ENCODE assay signal across 33 cellular contexts in genomic region chr1:6986281-6986680, GRCh38.
"Had no signal": no experiment of that assay in that cellular context is flagged by ENCODE, and none has a peak within 500 bp of the region (broad histone marks: within the 10 kb centered on the region; RNA-seq: fewer than 3 reads in every experiment).

No MANE protein-coding gene starts in this region.

- H3K4me1 Mint-ChIP-seq: activated B cell treated with CpG ODN at 0.5 μM for 24 hours; activated CD4-positive, alpha-beta memory T cell treated with anti-CD3 and anti-CD28 coated beads, Interleukin-2, amount 10 ng/mL, durations not matched to agents 7 days and 5 days; activated CD4-positive, alpha-beta T cell treated with anti-CD3 and anti-CD28 coated beads, Interleukin-2, amount 10 ng/mL, durations not matched to agents 7 days and 5 days; activated CD8-positive, alpha-beta memory T cell treated with anti-CD3 and anti-CD28 coated beads, Interleukin-2, amount 10 ng/mL, durations not matched to agents 7 days and 5 days; activated naive CD4-positive, alpha-beta T cell treated with anti-CD3 and anti-CD28 coated beads, Interleukin-2, amount 10 ng/mL, durations not matched to agents 7 days and 5 days; activated naive CD4-positive, alpha-beta T cell treated with anti-CD3 and anti-CD28 coated beads, Interleukin-2, amount 50 U/mL, for 24 hours; activated naive CD8-positive, alpha-beta T cell treated with anti-CD3 and anti-CD28 coated beads, Interleukin-2, amount 10 ng/mL, durations not matched to agents 7 days and 5 days; activated naive CD8-positive, alpha-beta T cell treated with anti-CD3 and anti-CD28 coated beads, Interleukin-2, amount 50 U/mL, for 24 hours; central memory CD8-positive, alpha-beta T cell had no signal

- H3K4me3 Mint-ChIP-seq: activated B cell treated with CpG ODN at 0.5 μM for 24 hours; activated CD4-positive, alpha-beta memory T cell treated with anti-CD3 and anti-CD28 coated beads, Interleukin-2, amount 10 ng/mL, durations not matched to agents 7 days and 5 days; activated CD4-positive, alpha-beta T cell treated with anti-CD3 and anti-CD28 coated beads, Interleukin-2, amount 10 ng/mL, durations not matched to agents 7 days and 5 days; activated CD8-positive, alpha-beta memory T cell treated with anti-CD3 and anti-CD28 coated beads, Interleukin-2, amount 10 ng/mL, durations not matched to agents 7 days and 5 days; activated CD8-positive, alpha-beta T cell treated with anti-CD3 and anti-CD28 coated beads, Interleukin-2, amount 10 ng/mL, durations not matched to agents 7 days and 5 days; activated naive CD4-positive, alpha-beta T cell treated with anti-CD3 and anti-CD28 coated beads, Interleukin-2, amount 10 ng/mL, durations not matched to agents 7 days and 5 days; activated naive CD4-positive, alpha-beta T cell treated with anti-CD3 and anti-CD28 coated beads, Interleukin-2, amount 50 U/mL, for 24 hours; activated naive CD8-positive, alpha-beta T cell; activated naive CD8-positive, alpha-beta T cell treated with anti-CD3 and anti-CD28 coated beads, Interleukin-2, amount 10 ng/mL, durations not matched to agents 7 days and 5 days; activated naive CD8-positive, alpha-beta T cell treated with anti-CD3 and anti-CD28 coated beads, Interleukin-2, amount 50 U/mL, for 24 hours; activated T-cell treated with anti-CD3 and anti-CD28 coated beads, Interleukin-2, amount 50 U/mL, for 24 hours; central memory CD8-positive, alpha-beta T cell; T-helper 1 cell treated with Interleukin-12 subunit alpha and Interleukin-12 subunit beta and Interleukin-4 antibody, amounts not matched to agents 30 μg/mL and 1 μg/mL, for 36 hours; T-helper 2 cell treated with Interferon-gamma antibody and Interleukin-4, amounts not matched to agents 5 μg/mL and 100 μg/mL, for 36 hours had no signal

- H3K27me3 ChIP-seq: ascending aorta, cardiac muscle cell had no signal

- H3K27ac ChIP-seq: ascending aorta, cardiac muscle cell, VCaP had no signal

- ATAC-seq: activated CD8-positive, alpha-beta memory T cell treated with anti-CD3 and anti-CD28 coated beads, Interleukin-2, amount 10 ng/mL, durations not matched to agents 7 days and 5 days; activated CD8-positive, alpha-beta T cell treated with anti-CD3 and anti-CD28 coated beads, Interleukin-2, amount 10 ng/mL, durations not matched to agents 7 days and 5 days; activated naive CD8-positive, alpha-beta T cell treated with anti-CD3 and anti-CD28 coated beads, Interleukin-2, amount 50 U/mL, for 24 hours had no signal

- DNase-seq: activated B cell treated with CpG ODN at 0.5 μM for 24 hours; activated CD4-positive, alpha-beta memory T cell treated with anti-CD3 and anti-CD28 coated beads, Interleukin-2, amount 10 ng/mL, durations not matched to agents 7 days and 5 days; activated CD4-positive, alpha-beta T cell treated with anti-CD3 and anti-CD28 coated beads for 48 hours; activated CD4-positive, alpha-beta T cell treated with anti-CD3 and anti-CD28 coated beads, Interleukin-2, amount 10 ng/mL, durations not matched to agents 7 days and 5 days; activated CD4-positive, alpha-beta T cell treated with anti-CD3 and anti-CD28 coated beads, Interleukin-2, amount 50 U/mL, for 48 hours; activated CD4-positive, CD25-positive, alpha-beta regulatory T cell treated with anti-CD3 and anti-CD28 coated beads, Interleukin-2, amount 50 U/mL, for 72 hours; activated CD8-positive, alpha-beta memory T cell treated with anti-CD3 and anti-CD28 coated beads for 24 hours; activated CD8-positive, alpha-beta memory T cell treated with anti-CD3 and anti-CD28 coated beads, Interleukin-2, amount 10 ng/mL, durations not matched to agents 7 days and 5 days; activated CD8-positive, alpha-beta memory T cell treated with anti-CD3 and anti-CD28 coated beads, Interleukin-2, amount 50 U/mL, for 48 hours; activated CD8-positive, alpha-beta T cell treated with anti-CD3 and anti-CD28 coated beads, Interleukin-2, amount 10 ng/mL, durations not matched to agents 7 days and 5 days; activated effector memory CD4-positive, alpha-beta T cell treated with Interleukin-2 at 50 U/mL for 16 hours; activated gamma-delta T cell; activated naive CD4-positive, alpha-beta T cell treated with anti-CD3 and anti-CD28 coated beads, Interleukin-2, amount 10 ng/mL, durations not matched to agents 7 days and 5 days; activated naive CD4-positive, alpha-beta T cell treated with Interleukin-2 at 50 U/mL for 16 hours; activated naive CD8-positive, alpha-beta T cell treated with anti-CD3 and anti-CD28 coated beads, Interleukin-2, amount 10 ng/mL, durations not matched to agents 7 days and 5 days; activated naive CD8-positive, alpha-beta T cell treated with anti-CD3 and anti-CD28 coated beads, Interleukin-2, amount 50 U/mL, for 24 hours; activated T-cell treated with anti-CD3 and anti-CD28 coated beads, Interleukin-2, amount 50 U/mL, for 24 hours; activated T-cell treated with anti-CD3 and anti-CD28 coated beads, Interleukin-2, amount 50 U/mL, for 48 hours; amygdala; anterior cingulate cortex; cerebellar nuclear complex; T-helper 1 cell; T-helper 2 cell; T-helper 9 cell had no signal

- H3K9me3 ChIP-seq: ascending aorta had no signal

- H3K36me3 Mint-ChIP-seq: activated CD8-positive, alpha-beta memory T cell treated with anti-CD3 and anti-CD28 coated beads, Interleukin-2, amount 10 ng/mL, durations not matched to agents 7 days and 5 days; activated naive CD4-positive, alpha-beta T cell treated with anti-CD3 and anti-CD28 coated beads, Interleukin-2, amount 10 ng/mL, durations not matched to agents 7 days and 5 days; activated naive CD4-positive, alpha-beta T cell treated with anti-CD3 and anti-CD28 coated beads, Interleukin-2, amount 50 U/mL, for 24 hours; activated naive CD8-positive, alpha-beta T cell; activated naive CD8-positive, alpha-beta T cell treated with anti-CD3 and anti-CD28 coated beads, Interleukin-2, amount 10 ng/mL, durations not matched to agents 7 days and 5 days had no signal

- H3K4me1 ChIP-seq: ascending aorta had no signal

- H3K4me3 ChIP-seq: ascending aorta, cardiac muscle cell had no signal

- H3K9me3 Mint-ChIP-seq: activated B cell treated with CpG ODN at 0.5 μM for 24 hours; activated CD4-positive, alpha-beta memory T cell treated with anti-CD3 and anti-CD28 coated beads, Interleukin-2, amount 10 ng/mL, durations not matched to agents 7 days and 5 days; activated CD4-positive, alpha-beta T cell treated with anti-CD3 and anti-CD28 coated beads, Interleukin-2, amount 10 ng/mL, durations not matched to agents 7 days and 5 days; activated naive CD4-positive, alpha-beta T cell treated with anti-CD3 and anti-CD28 coated beads, Interleukin-2, amount 10 ng/mL, durations not matched to agents 7 days and 5 days; activated naive CD4-positive, alpha-beta T cell treated with anti-CD3 and anti-CD28 coated beads, Interleukin-2, amount 50 U/mL, for 24 hours; activated naive CD8-positive, alpha-beta T cell treated with anti-CD3 and anti-CD28 coated beads, Interleukin-2, amount 10 ng/mL, durations not matched to agents 7 days and 5 days; activated T-cell treated with anti-CD3 and anti-CD28 coated beads, Interleukin-2, amount 50 U/mL, for 24 hours; activated T-helper 2 cell treated with anti-CD3 and anti-CD28 coated beads, Interferon-gamma antibody, Interleukin-2, Interleukin-4, amounts not matched to agents 10 μg/mL and 5 μg/mL and 100 μg/mL, durations not matched to agents 14 hours and 24 hours and 36 hours; central memory CD8-positive, alpha-beta T cell; T-helper 1 cell treated with Interleukin-12 subunit alpha and Interleukin-12 subunit beta and Interleukin-4 antibody, amounts not matched to agents 30 μg/mL and 1 μg/mL, for 36 hours; T-helper 2 cell treated with Interferon-gamma antibody and Interleukin-4, amounts not matched to agents 5 μg/mL and 100 μg/mL, for 36 hours had no signal

- H3K36me3 ChIP-seq: ascending aorta, cardiac muscle cell had no signal

- H3K27ac Mint-ChIP-seq: activated B cell treated with CpG ODN at 0.5 μM for 24 hours; activated CD4-positive, alpha-beta memory T cell treated with anti-CD3 and anti-CD28 coated beads, Interleukin-2, amount 10 ng/mL, durations not matched to agents 7 days and 5 days; activated CD4-positive, alpha-beta T cell treated with anti-CD3 and anti-CD28 coated beads, Interleukin-2, amount 10 ng/mL, durations not matched to agents 7 days and 5 days; activated CD8-positive, alpha-beta memory T cell treated with anti-CD3 and anti-CD28 coated beads, Interleukin-2, amount 10 ng/mL, durations not matched to agents 7 days and 5 days; activated CD8-positive, alpha-beta T cell treated with anti-CD3 and anti-CD28 coated beads, Interleukin-2, amount 10 ng/mL, durations not matched to agents 7 days and 5 days; activated naive CD4-positive, alpha-beta T cell treated with anti-CD3 and anti-CD28 coated beads, Interleukin-2, amount 10 ng/mL, durations not matched to agents 7 days and 5 days; activated naive CD4-positive, alpha-beta T cell treated with anti-CD3 and anti-CD28 coated beads, Interleukin-2, amount 50 U/mL, for 24 hours; activated naive CD8-positive, alpha-beta T cell; activated naive CD8-positive, alpha-beta T cell treated with anti-CD3 and anti-CD28 coated beads, Interleukin-2, amount 10 ng/mL, durations not matched to agents 7 days and 5 days; activated naive CD8-positive, alpha-beta T cell treated with anti-CD3 and anti-CD28 coated beads, Interleukin-2, amount 50 U/mL, for 24 hours; activated T-cell treated with anti-CD3 and anti-CD28 coated beads, Interleukin-2, amount 50 U/mL, for 24 hours; activated T-helper 2 cell treated with anti-CD3 and anti-CD28 coated beads, Interferon-gamma antibody, Interleukin-2, Interleukin-4, amounts not matched to agents 10 μg/mL and 5 μg/mL and 100 μg/mL, durations not matched to agents 14 hours and 24 hours and 36 hours; T-helper 1 cell treated with Interleukin-12 subunit alpha and Interleukin-12 subunit beta and Interleukin-4 antibody, amounts not matched to agents 30 μg/mL and 1 μg/mL, for 36 hours; T-helper 2 cell treated with Interferon-gamma antibody and Interleukin-4, amounts not matched to agents 5 μg/mL and 100 μg/mL, for 36 hours had no signal
